2 cellular contexts compared by ENCODE assay signal in genomic region chr2:69297216-69297615, GRCh38.
TF ChIP-seq lines count a peak whose summit lies in the region.

No MANE protein-coding gene starts in this region.

TF ChIP-seq in A549, 52 proteins besides CTCF, POLR2A, EP300 and RAD21:
- no peak for TF ChIP-seq NPAS2 (CRISPR knock-in tag; IDR thresholded peaks at IDR 0.05; ENCODE audit: borderline replicate concordance)
- no peak for TF ChIP-seq REST (IDR thresholded peaks at IDR 0.05)
- TF ChIP-seq NFE2L2 (conservative IDR thresholded peaks at IDR 0.05; ENCODE audit: low read length) = no peak
- TF ChIP-seq RFX5 (IDR thresholded peaks at IDR 0.05) = no peak
- no peak for TF ChIP-seq CHD4 (IDR thresholded peaks at IDR 0.05; ENCODE audit: borderline replicate concordance)
- TF ChIP-seq PHF8 (IDR thresholded peaks at IDR 0.05; ENCODE audit: borderline replicate concordance, low read depth) = no peak
- TF ChIP-seq BCL3 (IDR thresholded peaks at IDR 0.05) = no peak
- no peak for TF ChIP-seq MYC (IDR thresholded peaks at IDR 0.05; ENCODE audit: borderline replicate concordance, low read length)
- no peak for TF ChIP-seq JUNB (IDR thresholded peaks at IDR 0.05)
- no peak for TF ChIP-seq EHF (CRISPR knock-in tag; IDR thresholded peaks at IDR 0.05)
- TF ChIP-seq CBX8 (IDR thresholded peaks at IDR 0.05) = no peak
- no peak for TF ChIP-seq RARB (CRISPR knock-in tag; IDR thresholded peaks at IDR 0.05)
- TF ChIP-seq TP53 (CRISPR knock-in tag; IDR thresholded peaks at IDR 0.05) = no peak
- no peak for TF ChIP-seq CHD2 (IDR thresholded peaks at IDR 0.05; ENCODE audit: low read length, partially characterized antibody)
- TF ChIP-seq ZNF302 (CRISPR knock-in tag; IDR thresholded peaks at IDR 0.05) = no peak
- TF ChIP-seq GATA3 (IDR thresholded peaks at IDR 0.05; ENCODE audit: borderline replicate concordance) = no peak
TF ChIP-seq in A549: peak in this region for 0.

TF ChIP-seq in IMR-90, 13 proteins besides CTCF, POLR2A, EP300 and RAD21:
- no peak for TF ChIP-seq FOS (IDR thresholded peaks at IDR 0.05; ENCODE audit: low read depth, low read length)
- TF ChIP-seq MAZ (IDR thresholded peaks at IDR 0.05; ENCODE audit: borderline replicate concordance, low read depth, low read length) = no peak
- TF ChIP-seq SMC3 (IDR thresholded peaks at IDR 0.05; ENCODE audit: low read depth, low read length) = no peak
- no peak for TF ChIP-seq NFE2L2 (IDR thresholded peaks at IDR 0.05; ENCODE audit: low read depth, low read length)
TF ChIP-seq in IMR-90: peak in this region for 0.
